ENCODE assay signal across 22 cellular contexts in the genomic region with DNA sequence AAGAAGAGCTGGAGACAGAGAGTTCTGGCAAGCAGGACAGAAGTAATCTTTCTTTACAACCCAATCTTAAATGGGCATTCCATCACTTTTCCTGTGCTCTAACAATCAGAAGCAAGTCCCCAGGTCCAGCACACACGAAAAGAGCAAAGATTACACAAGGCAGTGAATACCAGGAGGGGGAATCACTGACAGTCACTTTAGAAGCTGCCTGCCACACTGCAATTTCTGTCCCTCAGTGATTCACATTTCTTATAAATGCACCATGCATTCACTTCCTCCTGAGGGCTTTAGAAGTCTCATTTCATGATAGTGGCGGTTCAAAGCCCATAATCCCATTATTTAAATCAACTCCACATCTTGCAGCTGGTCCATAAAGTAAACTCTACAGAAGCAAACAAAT.
"Had no signal": no experiment of that assay in that cellular context is flagged by ENCODE, and none has a peak within 500 bp of the region (broad histone marks: within the 10 kb centered on the region; RNA-seq: fewer than 3 reads in every experiment).

No MANE protein-coding gene starts in this region.

- FAIRE-seq: endometrium, keratinocyte had no signal

- H3K36me3 ChIP-seq: esophagus muscularis mucosa, gastrocnemius medialis, neural progenitor cell, ovary, right lobe of liver, spleen, tibial nerve had no signal

- H3K4me2 ChIP-seq: neural progenitor cell had no signal

- H3K9ac ChIP-seq: neural progenitor cell had no signal

- H3K9me3 ChIP-seq: esophagus muscularis mucosa, gastrocnemius medialis, ovary, right lobe of liver, testis, tibial nerve had no signal

- H3K4me3 ChIP-seq: esophagus muscularis mucosa, gastrocnemius medialis, mucosa of descending colon, neural progenitor cell, ovary, right lobe of liver, spleen, testis, tibial nerve had no signal

- DNase-seq: effector memory CD4-positive, alpha-beta T cell; gastrocnemius medialis; glutamatergic neuron; immature natural killer cell; mammary epithelial cell; mucosa of descending colon; natural killer cell; nucleus accumbens; ovary; right lobe of liver; spleen; stimulated activated CD4-positive, alpha-beta T cell treated with anti-CD3 and anti-CD28 coated beads, Interleukin-15, amount 100 ng/mL, for 24 hours; stimulated activated CD4-positive, alpha-beta T cell treated with anti-CD3 and anti-CD28 coated beads, Interleukin-1b, Interleukin-23, amount 100 ng/mL, for 48 hours; stimulated activated CD4-positive, alpha-beta T cell treated with anti-CD3 and anti-CD28 coated beads, Interleukin-4, amount 100 ng/mL, for 4 hours; stimulated activated naive B cell treated with anti-CD40 and anti-IgM and Interleukin-4, amounts not matched to agents 10 μg/mL and 1 μg/mL and 100 μg/mL, for 72 hours; stimulated activated naive CD8-positive, alpha-beta T cell treated with anti-CD3 and anti-CD28 coated beads, Interleukin-15, amount 100 ng/mL, for 72 hours; testis had no signal

- H3K27ac ChIP-seq: esophagus muscularis mucosa, gastrocnemius medialis, neural progenitor cell, ovary, right lobe of liver, spleen, testis, tibial nerve had no signal

- H3K4me1 ChIP-seq: esophagus muscularis mucosa, gastrocnemius medialis, neural progenitor cell, right lobe of liver, spleen, testis, tibial nerve had no signal

- H2AFZ ChIP-seq: neural progenitor cell had no signal

- H3K27me3 ChIP-seq: esophagus muscularis mucosa, gastrocnemius medialis, neural progenitor cell, ovary, right lobe of liver, spleen, testis, tibial nerve had no signal
